In genomic region chr20:38625896-38626295, GRCh38 we compare ENCODE assay signal across 7 cellular contexts. TPM values are rescaled to one million over a fixed set of nuclear protein-coding genes. Genes with fewer than 3 reads are reported as not detected.
"Had no signal": no experiment of that assay in that cellular context is flagged by ENCODE, and none has a peak within 500 bp of the region (broad histone marks: within the 10 kb centered on the region; RNA-seq: fewer than 3 reads in every experiment).

No MANE protein-coding gene starts in this region.

- ATAC-seq: HepG2, K562 had no signal

- FAIRE-seq: HepG2, K562 had no signal

- H3K27ac ChIP-seq: HL-60 had no signal

- DNase-seq: IMR-90, KBM-7, KG1 had no signal

- H3K4me3 ChIP-seq: K562 had no signal

RNA-seq across cellular contexts. Expression of gene ARHGAP40, which starts 24.3 kb away (rescaled TPM):
- polyA plus RNA-seq: IgD-negative memory B cell, IMR-90, K562 had no signal

RNA-seq across cellular contexts. Expression of gene ADIG, which starts 44.9 kb away (rescaled TPM):
- polyA plus RNA-seq: HepG2, IgD-negative memory B cell, IMR-90, K562 had no signal
